9 cellular contexts compared by ENCODE assay signal in genomic region chr17:50139950-50140885, GRCh38. TPM values are rescaled to one million over a fixed set of nuclear protein-coding genes. Genes with fewer than 3 reads are reported as not detected.
DNase-seq lines count a peak whose midpoint lies in the region; ATAC-seq, FAIRE-seq and TF ChIP-seq lines count a peak whose summit lies in the region.
"Had no signal": no experiment of that assay in that cellular context is flagged by ENCODE, and none has a peak within 500 bp of the region (broad histone marks: within the 10 kb centered on the region; RNA-seq: fewer than 3 reads in every experiment).

No MANE protein-coding gene starts in this region.

- no peak overlapping the region for H2BK12ac ChIP-seq in mesenchymal stem cell (ENCODE audit: low read length in 2 of 2)

- peak overlapping the region; percentile 69 for H3K4me3 Mint-ChIP-seq in activated CD4-positive, alpha-beta memory T cell treated with anti-CD3 and anti-CD28 coated beads, Interleukin-2, amount 10 ng/mL, durations not matched to agents 7 days and 5 days

- H3K27me3 ChIP-seq in mesenchymal stem cell (ENCODE audit: control insufficient read depth in 1 of 2, insufficient read depth in 1 of 2, low read length in 2 of 2), result no peaks in the 10 kb centered on the region

- no peak overlapping the region for H3K27ac ChIP-seq in mesenchymal stem cell (ENCODE audit: low read length, poor library complexity, severe bottlenecking)

- no peak overlapping the region for H3K4me2 ChIP-seq in mesenchymal stem cell (ENCODE audit: low read length, poor library complexity, severe bottlenecking)

- H3K79me1 ChIP-seq in mesenchymal stem cell (replicated peaks; ENCODE audit: low read length, poor library complexity, severe bottlenecking), result peaks cover 58% of the 10 kb centered on the region

- peak overlapping the region; percentile 95 for H3K27ac Mint-ChIP-seq in activated CD4-positive, alpha-beta memory T cell treated with anti-CD3 and anti-CD28 coated beads, Interleukin-2, amount 10 ng/mL, durations not matched to agents 7 days and 5 days

- H3K14ac ChIP-seq in mesenchymal stem cell (ENCODE audit: low read length in 2 of 2), result no peak overlapping the region

- no peak overlapping the region for H2BK5ac ChIP-seq in mesenchymal stem cell (ENCODE audit: low read depth, low read length, poor library complexity, severe bottlenecking)

- peak; percentile 90 for TF ChIP-seq CTCF in D721Med (IDR thresholded peaks at IDR 0.05; ENCODE audit: insufficient read depth, missing control alignments)

- H3K9ac ChIP-seq in mesenchymal stem cell (ENCODE audit: low read length), result no peak overlapping the region

- H4K8ac ChIP-seq in mesenchymal stem cell (ENCODE audit: low read length), result no peak overlapping the region

- CTCF ChIA-PET in activated CD4-positive, alpha-beta memory T cell treated with anti-CD3 and anti-CD28 coated beads, Interleukin-2, amount 10 ng/mL, durations not matched to agents 7 days and 5 days (lab: Charles Lee), result interaction anchor here (0.8 to 3.6 kb wide), 14 partner anchors 9 to 157 kb away, joined by 3 to 36 read pairs (median 8); partner anchors contain the start of genes PDK2, PPP1R9B and SGCA

- H2AFZ ChIP-seq in mesenchymal stem cell (ENCODE audit: low read depth, low read length), result no peak overlapping the region

- ATAC-seq in HG02588 (IDR thresholded peaks at IDR 0.05; ENCODE audit: unreplicated experiment), result no peak

- POLR2A ChIA-PET in activated CD4-positive, alpha-beta memory T cell treated with anti-CD3 and anti-CD28 coated beads, Interleukin-2, amount 10 ng/mL, durations not matched to agents 7 days and 5 days (lab: Charles Lee), result interaction anchor here (1.0 to 3.6 kb wide), 6 partner anchors 8 to 23 kb away, joined by 3 to 29 read pairs (median 5); partner anchors contain the start of gene PPP1R9B

- FAIRE-seq in D721Med (lab: Jason Lieb, UNC), result no peak

- no peak overlapping the region for H2BK15ac ChIP-seq in mesenchymal stem cell (ENCODE audit: low read depth, poor library complexity, severe bottlenecking)

- peaks cover 19% of the 10 kb centered on the region for H3K4me1 ChIP-seq in mesenchymal stem cell (ENCODE audit: control insufficient read depth, insufficient read depth, low read depth, low read length)

- no peak overlapping the region for H4K91ac ChIP-seq in mesenchymal stem cell (ENCODE audit: low read length)

- peaks cover 94 to 99% of the 10 kb centered on the region in 2 experiments for H3K36me3 ChIP-seq in mesenchymal stem cell (ENCODE audit: control insufficient read depth in 1 of 2, insufficient read depth in 2 of 2, low read depth in 1 of 2, low read length in 2 of 2)

- H2BK120ac ChIP-seq in mesenchymal stem cell (ENCODE audit: low read depth, low read length), result no peak overlapping the region

- peaks cover 71% of the 10 kb centered on the region for H3K4me1 Mint-ChIP-seq in activated CD4-positive, alpha-beta memory T cell treated with anti-CD3 and anti-CD28 coated beads, Interleukin-2, amount 10 ng/mL, durations not matched to agents 7 days and 5 days

- H3K9me3 ChIP-seq in mesenchymal stem cell (ENCODE audit: control insufficient read depth, low read length), result peaks cover 4% of the 10 kb centered on the region

- no peak overlapping the region for H3K4me3 ChIP-seq in mesenchymal stem cell (ENCODE audit: insufficient read depth in 1 of 2, low read depth in 1 of 2, low read length in 2 of 2)

- DNase-seq in D721Med (ENCODE audit: insufficient read length, low spot score), result peak; percentile 94
- peak; percentile 64 for DNase-seq in HCEC 1CT
- peak; percentile 70 to 86 for DNase-seq in NCI-H526 (lab: John Stamatoyannopoulos, UW)
- DNase-seq in activated CD4-positive, alpha-beta memory T cell treated with anti-CD3 and anti-CD28 coated beads, Interleukin-2, amount 10 ng/mL, durations not matched to agents 7 days and 5 days, result peak; percentile 86
- DNase-seq in ecto neural progenitor cell (ENCODE audit: low spot score), result peak; percentile 89
- DNase-seq in mesenchymal stem cell, result peak; percentile 78
- peak; percentile 71 to 72 for DNase-seq in stimulated activated CD8-positive, alpha-beta memory T cell treated with anti-CD3 and anti-CD28 coated beads, Interleukin-4, amount 100 ng/mL, for 1 hour (ENCODE audit: low read depth in 2 of 2, low spot score in 1 of 2)

- H2AK5ac ChIP-seq in mesenchymal stem cell (ENCODE audit: low read length, severe bottlenecking), result no peak overlapping the region

- no peak overlapping the region for H3K23ac ChIP-seq in mesenchymal stem cell (ENCODE audit: low read length in 2 of 2)

- peaks cover 95% of the 10 kb centered on the region for H3K36me3 Mint-ChIP-seq in activated CD4-positive, alpha-beta memory T cell treated with anti-CD3 and anti-CD28 coated beads, Interleukin-2, amount 10 ng/mL, durations not matched to agents 7 days and 5 days (ENCODE audit: low read depth)

- H3K27me3 Mint-ChIP-seq in activated CD4-positive, alpha-beta memory T cell treated with anti-CD3 and anti-CD28 coated beads, Interleukin-2, amount 10 ng/mL, durations not matched to agents 7 days and 5 days, result no peaks in the 10 kb centered on the region

- no peaks in the 10 kb centered on the region for H3K9me3 Mint-ChIP-seq in activated CD4-positive, alpha-beta memory T cell treated with anti-CD3 and anti-CD28 coated beads, Interleukin-2, amount 10 ng/mL, durations not matched to agents 7 days and 5 days

- 32% methylated on average over 16 of the region's 19 CpGs for WGBS in mesenchymal stem cell

- no peak overlapping the region for H3K4ac ChIP-seq in mesenchymal stem cell (ENCODE audit: low read depth in 1 of 2, low read length in 2 of 2)

- H3K18ac ChIP-seq in mesenchymal stem cell (ENCODE audit: low read depth in 1 of 2, low read length in 2 of 2), result no peak overlapping the region

RNA-seq across cellular contexts. Expression of gene SAMD14, which starts 10.3 kb away (rescaled TPM):
- total RNA-seq in activated CD4-positive, alpha-beta memory T cell treated with anti-CD3 and anti-CD28 coated beads, Interleukin-2, amount 10 ng/mL, durations not matched to agents 7 days and 5 days, result 1 to 10 TPM in 1 of 2 experiments, under 1 TPM in 1; 0.68 to 1.3 TPM
- polyA plus RNA-seq in mesenchymal stem cell (2013, experiment 1 of 2), result 17.9 TPM
- 17.2 TPM for polyA plus RNA-seq in mesenchymal stem cell (2013, experiment 2 of 2)

RNA-seq across cellular contexts. Expression of gene PPP1R9B, which starts 10.3 kb away (rescaled TPM):
- total RNA-seq in activated CD4-positive, alpha-beta memory T cell treated with anti-CD3 and anti-CD28 coated beads, Interleukin-2, amount 10 ng/mL, durations not matched to agents 7 days and 5 days, result 100 to 1,000 TPM; 136 to 137 TPM
- 34.9 TPM for polyA plus RNA-seq in mesenchymal stem cell (2013, experiment 1 of 2)
- 33.0 TPM for polyA plus RNA-seq in mesenchymal stem cell (2013, experiment 2 of 2)

RNA-seq across cellular contexts. Expression of gene SGCA, which starts 25.6 kb away (rescaled TPM):
- under 1 TPM in 1 of 2 experiments, not detected in 1; 0.30 TPM for total RNA-seq in activated CD4-positive, alpha-beta memory T cell treated with anti-CD3 and anti-CD28 coated beads, Interleukin-2, amount 10 ng/mL, durations not matched to agents 7 days and 5 days
- 0.14 TPM for polyA plus RNA-seq in mesenchymal stem cell (2013, experiment 1 of 2)
- 0.08 TPM for polyA plus RNA-seq in mesenchymal stem cell (2013, experiment 2 of 2)
- total RNA-seq: activated CD8-positive, alpha-beta memory T cell treated with anti-CD3 and anti-CD28 coated beads for 36 hours had no signal

RNA-seq across cellular contexts. Expression of gene PDK2, which starts 45.1 kb away (rescaled TPM):
- 10 to 100 TPM; 19.6 to 23.4 TPM for total RNA-seq in activated CD4-positive, alpha-beta memory T cell treated with anti-CD3 and anti-CD28 coated beads, Interleukin-2, amount 10 ng/mL, durations not matched to agents 7 days and 5 days
- 43.1 TPM for polyA plus RNA-seq in mesenchymal stem cell (2013, experiment 1 of 2)
- 39.6 TPM for polyA plus RNA-seq in mesenchymal stem cell (2013, experiment 2 of 2)
